ENCODE assay signal across 8 cellular contexts in genomic region chr5:73018892-73019291, GRCh38.
"Had no signal": no experiment of that assay in that cellular context is flagged by ENCODE, and none has a peak within 500 bp of the region (broad histone marks: within the 10 kb centered on the region; RNA-seq: fewer than 3 reads in every experiment).

No MANE protein-coding gene starts in this region.

- H3K4me1 Mint-ChIP-seq: IgD-negative memory B cell had no signal

- H3K27ac ChIP-seq: HL-60, KMS-11 had no signal

- H3K9me3 Mint-ChIP-seq: IgD-negative memory B cell had no signal

- ATAC-seq: HepG2, K562 had no signal

- DNase-seq: IMR-90, KBM-7, KG1 had no signal

- H3K27ac Mint-ChIP-seq: IgD-negative memory B cell had no signal

- H3K4me3 Mint-ChIP-seq: IgD-negative memory B cell had no signal

- H3K4me3 ChIP-seq: K562 had no signal

- H3K27me3 Mint-ChIP-seq: IgD-negative memory B cell had no signal
